16 cellular contexts compared by ENCODE assay signal in genomic region chr2:224195954-224196571, GRCh38.
DNase-seq lines count a peak whose midpoint lies in the region; TF ChIP-seq lines count a peak whose summit lies in the region.
"Had no signal": no experiment of that assay in that cellular context is flagged by ENCODE, and none has a peak within 500 bp of the region (broad histone marks: within the 10 kb centered on the region; RNA-seq: fewer than 3 reads in every experiment).

No MANE protein-coding gene starts in this region.

- intact Hi-C loops in colonic mucosa (cut with DNase I) = no loop called here
- intact Hi-C loops in posterior cingulate gyrus (cut with DNase I) = no loop called here

- H3K4me3 ChIP-seq in colonic mucosa = no peak overlapping the region
- H3K4me3 ChIP-seq: cardiac muscle cell, psoas muscle had no signal

- H3K4me1 ChIP-seq in colonic mucosa = no peaks in the 10 kb centered on the region
- H3K4me1 ChIP-seq: psoas muscle had no signal

- no peaks in the 10 kb centered on the region for H3K27me3 ChIP-seq in colonic mucosa
- H3K27me3 ChIP-seq: cardiac muscle cell had no signal

- no peak overlapping the region for H3K27ac ChIP-seq in colonic mucosa
- H3K27ac ChIP-seq: cardiac muscle cell, psoas muscle had no signal

- no peaks in the 10 kb centered on the region for H3K36me3 ChIP-seq in colonic mucosa
- H3K36me3 ChIP-seq: cardiac muscle cell had no signal

- no peak for TF ChIP-seq CTCF in colonic mucosa (IDR thresholded peaks at IDR 0.05)

- H3K9me3 ChIP-seq in colonic mucosa = no peaks in the 10 kb centered on the region
- H3K9me3 ChIP-seq: psoas muscle had no signal

- H3K9ac ChIP-seq in colonic mucosa (ENCODE audit: low read depth in 2 of 2, low read length in 2 of 2) = no peak overlapping the region

- DNase-seq in M059J (ENCODE audit: low read depth) = peak; percentile 9
- peak; percentile 25 for DNase-seq in colonic mucosa
- DNase-seq in hippocampal formation (lab: John Stamatoyannopoulos, UW) = peak; percentile 47 to 59
- peak in 6 of 10 donors; percentile 15 to 89 (median 48) for DNase-seq in posterior cingulate gyrus
- DNase-seq in islet precursor cell = no peak
- no peak for DNase-seq in stimulated activated naive CD4-positive, alpha-beta T cell (lab: John Stamatoyannopoulos, UW)
- no peak for DNase-seq in NCI-H187 (lab: John Stamatoyannopoulos, UW)
- DNase-seq in DMS79 treated with DMSO at 0.1 percent for 48 hours (lab: John Stamatoyannopoulos, UW) = no peak
- DNase-seq: activated naive CD8-positive, alpha-beta T cell treated with anti-CD3 and anti-CD28 coated beads, Interleukin-2, amount 50 U/mL, for 24 hours; CD4-positive, alpha-beta T cell; effector CD4-positive, alpha-beta T cell; naive thymus-derived CD4-positive, alpha-beta T cell; NCI-H1436; stimulated activated naive B cell treated with anti-CD40 and anti-IgM and Interleukin-4, amounts not matched to agents 10 μg/mL and 1 μg/mL and 100 μg/mL, for 72 hours had no signal

Comparison
In these comparisons a context has a peak if more than half of its experiments do, and no peak if none do; other contexts are left out.
1. DNase-seq: peak in M059J (single experiment), colonic mucosa (single experiment), hippocampal formation (2 of 2) and posterior cingulate gyrus (6 of 10); none in islet precursor cell (single experiment), stimulated activated naive CD4-positive, alpha-beta T cell (0 of 6), NCI-H187 (0 of 2) and DMS79 treated with DMSO at 0.1 percent for 48 hours (single experiment).